ENCODE assay signal across 18 cellular contexts in the genomic region with DNA sequence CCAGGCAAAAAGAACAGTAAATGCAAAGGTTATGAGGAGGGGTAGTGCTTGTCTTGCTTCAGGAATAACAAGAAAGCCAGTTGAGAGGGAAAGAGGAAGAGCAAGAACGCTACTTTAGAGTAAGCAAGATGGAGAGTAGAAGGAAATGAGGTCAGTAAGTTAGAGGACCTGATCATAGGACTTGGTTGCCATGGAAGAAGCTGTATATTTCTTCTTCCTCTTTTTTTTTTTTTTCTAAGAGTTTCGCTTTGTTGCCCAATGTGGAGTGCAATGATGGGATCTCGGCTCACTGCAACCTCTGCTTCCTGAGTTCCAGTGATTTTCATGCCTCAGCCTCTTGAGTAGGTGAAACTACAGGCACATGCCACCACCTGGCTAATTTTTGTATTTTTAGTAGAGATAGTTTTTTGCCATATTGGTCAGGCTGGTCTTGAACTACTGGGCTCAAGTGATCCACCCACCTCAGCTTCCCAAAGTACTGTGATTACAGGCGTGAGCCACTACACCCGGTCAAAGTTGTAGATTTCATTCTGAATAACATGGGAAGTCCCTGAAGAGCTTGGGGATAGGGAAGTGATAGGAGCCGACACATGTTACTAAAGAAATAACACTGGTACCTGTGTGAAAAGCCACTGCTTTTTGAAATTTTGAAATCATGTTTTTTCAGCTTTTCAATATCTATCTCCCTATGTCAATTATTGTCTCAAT.
A peak's percentile ranks its signal among the peaks of the same experiment; 100 is the strongest.
DNase-seq lines count a peak whose midpoint lies in the region; ATAC-seq and TF ChIP-seq lines count a peak whose summit lies in the region.
"Had no signal": no experiment of that assay in that cellular context is flagged by ENCODE, and none has a peak within 500 bp of the region (broad histone marks: within the 10 kb centered on the region; RNA-seq: fewer than 3 reads in every experiment).

No MANE protein-coding gene starts in this region.

- ATAC-seq in lower lobe of right lung: peak; percentile 73 to 81
- no peak for ATAC-seq in HG02759 (IDR thresholded peaks at IDR 0.05; ENCODE audit: unreplicated experiment)
- ATAC-seq: activated CD4-positive, CD25-positive, alpha-beta regulatory T cell treated with anti-CD3 and anti-CD28 coated beads, Interleukin-2, amount 50 U/mL, for 24 hours had no signal

- H3K4me1 ChIP-seq in SJCRH30 (peaks cover 54% of the 10 kb centered on the region), lower lobe of right lung (no peaks in the 10 kb centered on the region), uterus (no peaks in the 10 kb centered on the region)
- H3K4me1 ChIP-seq: foreskin keratinocyte, transverse colon had no signal

- no peak for TF ChIP-seq CTCF in lower lobe of right lung (IDR thresholded peaks at IDR 0.05)
- no peak for TF ChIP-seq CTCF in uterus (IDR thresholded peaks at IDR 0.05)
- TF ChIP-seq CTCF in mesothelial cell of epicardium (IDR thresholded peaks at IDR 0.05; ENCODE audit: unreplicated experiment): no peak

- H3K36me3 ChIP-seq in SJCRH30 (no peaks in the 10 kb centered on the region), lower lobe of right lung (no peaks in the 10 kb centered on the region), uterus (no peaks in the 10 kb centered on the region)
- H3K36me3 ChIP-seq: transverse colon had no signal

- H3K27ac ChIP-seq in SJCRH30 (peak overlapping the region; percentile 99), lower lobe of right lung (no peak overlapping the region), uterus (no peak overlapping the region)
- H3K27ac ChIP-seq: foreskin keratinocyte, transverse colon had no signal

- H3K27me3 Mint-ChIP-seq in mesothelial cell of epicardium (ENCODE audit: low read depth): no peaks in the 10 kb centered on the region
- H3K27me3 Mint-ChIP-seq: CD8-positive, alpha-beta memory T cell; stimulated activated naive CD8-positive, alpha-beta T cell treated with anti-CD3 and anti-CD28 coated beads, Interleukin-15, Interleukin-2, amounts not matched to agents 100 ng/mL and 50 ng/mL, for 24 hours had no signal

- H3K4me1 Mint-ChIP-seq in mesothelial cell of epicardium: peaks cover 3% of the 10 kb centered on the region
- H3K4me1 Mint-ChIP-seq: CD8-positive, alpha-beta memory T cell had no signal

- TF ChIP-seq POLR2A in uterus (IDR thresholded peaks at IDR 0.05): no peak

- H3K9me3 ChIP-seq in SJCRH30 (replicated peaks) (no peaks in the 10 kb centered on the region; the same call in 1 of the 2 replicates), lower lobe of right lung (no peaks in the 10 kb centered on the region), uterus (no peaks in the 10 kb centered on the region)
- H3K9me3 ChIP-seq: transverse colon had no signal

- intact Hi-C loops in lower lobe of right lung (cut with DNase I) (no loop called here), uterus (cut with DNase I; ENCODE audit: low total_unique reads) (no loop called here)

- H3K4me3 Mint-ChIP-seq in mesothelial cell of epicardium: no peak overlapping the region
- H3K4me3 Mint-ChIP-seq: CD8-positive, alpha-beta memory T cell; stimulated activated naive CD8-positive, alpha-beta T cell treated with anti-CD3 and anti-CD28 coated beads, Interleukin-15, Interleukin-2, amounts not matched to agents 100 ng/mL and 50 ng/mL, for 24 hours; T-helper 1 cell treated with Interleukin-12 subunit alpha and Interleukin-12 subunit beta and Interleukin-4 antibody, amounts not matched to agents 30 μg/mL and 1 μg/mL, for 36 hours had no signal

- no peak overlapping the region for H3K27ac Mint-ChIP-seq in mesothelial cell of epicardium
- H3K27ac Mint-ChIP-seq: CD8-positive, alpha-beta memory T cell; stimulated activated naive CD8-positive, alpha-beta T cell treated with anti-CD3 and anti-CD28 coated beads, Interleukin-15, Interleukin-2, amounts not matched to agents 100 ng/mL and 50 ng/mL, for 24 hours; T-helper 1 cell treated with Interleukin-12 subunit alpha and Interleukin-12 subunit beta and Interleukin-4 antibody, amounts not matched to agents 30 μg/mL and 1 μg/mL, for 36 hours had no signal

- H3K27me3 ChIP-seq in SJCRH30 (no peaks in the 10 kb centered on the region), lower lobe of right lung (ENCODE audit: low read depth) (no peaks in the 10 kb centered on the region), uterus (no peaks in the 10 kb centered on the region)
- H3K27me3 ChIP-seq: foreskin keratinocyte, transverse colon had no signal

- H3K9me3 Mint-ChIP-seq in mesothelial cell of epicardium: peaks cover 3% of the 10 kb centered on the region

- H3K36me3 Mint-ChIP-seq in mesothelial cell of epicardium: no peaks in the 10 kb centered on the region
- H3K36me3 Mint-ChIP-seq: CD8-positive, alpha-beta memory T cell had no signal

- H3K4me3 ChIP-seq in SJCRH30: no peak overlapping the region
- H3K4me3 ChIP-seq in lower lobe of right lung: no peak overlapping the region
- H3K4me3 ChIP-seq in uterus: no peak overlapping the region
- H3K4me3 ChIP-seq: transverse colon had no signal

- DNase-seq in AML-193 (lab: John Stamatoyannopoulos, UW): peak; percentile 92 to 94
- DNase-seq in Kasumi-1 (lab: John Stamatoyannopoulos, UW): peak; percentile 51 to 82
- no peak for DNase-seq in SJCRH30
- no peak for DNase-seq in lower lobe of right lung
- DNase-seq in uterus: no peak
- DNase-seq in mesothelial cell of epicardium (ENCODE audit: low spot score in 2 of 2, unreplicated experiment in 2 of 2): no peak
- no peak for DNase-seq in DMS53 (lab: John Stamatoyannopoulos, UW)
- DNase-seq: CD8-positive, alpha-beta memory T cell; dermis blood vessel endothelial cell; NCI-H774; occipital lobe; right cardiac atrium; transverse colon had no signal

Comparison
In these comparisons a context has a peak if more than half of its experiments do, and no peak if none do; other contexts are left out.
1. DNase-seq: peak in AML-193 (2 of 2) and Kasumi-1 (2 of 2); none in SJCRH30 (0 of 2), lower lobe of right lung (single experiment), uterus (0 of 2), mesothelial cell of epicardium (0 of 2) and DMS53 (single experiment).